ENCODE assay signal across 32 cellular contexts in genomic region chr20:12721636-12722035, GRCh38.
"Had no signal": no experiment of that assay in that cellular context is flagged by ENCODE, and none has a peak within 500 bp of the region (broad histone marks: within the 10 kb centered on the region; RNA-seq: fewer than 3 reads in every experiment).

No MANE protein-coding gene starts in this region.

- ATAC-seq: activated CD4-positive, alpha-beta T cell treated with anti-CD3 and anti-CD28 coated beads for 36 hours; activated CD8-positive, alpha-beta memory T cell treated with anti-CD3 and anti-CD28 coated beads, Interleukin-2, amount 10 ng/mL, durations not matched to agents 7 days and 5 days; activated CD8-positive, alpha-beta T cell treated with anti-CD3 and anti-CD28 coated beads, Interleukin-2, amount 10 ng/mL, durations not matched to agents 7 days and 5 days; activated naive CD4-positive, alpha-beta T cell treated with anti-CD3 and anti-CD28 coated beads, Interleukin-2, amount 50 U/mL, for 72 hours; effector memory CD8-positive, alpha-beta T cell; gastrocnemius medialis; heart left ventricle had no signal

- H3K4me3 Mint-ChIP-seq: activated CD4-positive, alpha-beta memory T cell treated with anti-CD3 and anti-CD28 coated beads for 36 hours; activated CD4-positive, alpha-beta T cell treated with anti-CD3 and anti-CD28 coated beads for 36 hours; activated CD4-positive, alpha-beta T cell treated with anti-CD3 and anti-CD28 coated beads, Interleukin-2, amount 10 ng/mL, durations not matched to agents 24 days and 14 days; activated CD8-positive, alpha-beta memory T cell treated with anti-CD3 and anti-CD28 coated beads, Interleukin-2, amount 10 ng/mL, durations not matched to agents 7 days and 5 days; activated CD8-positive, alpha-beta T cell treated with anti-CD3 and anti-CD28 coated beads, Interleukin-2, amount 10 ng/mL, durations not matched to agents 7 days and 5 days; activated naive CD4-positive, alpha-beta T cell treated with anti-CD3 and anti-CD28 coated beads, Interleukin-2, amount 10 ng/mL, durations not matched to agents 7 days and 5 days; activated naive CD8-positive, alpha-beta T cell treated with anti-CD3 and anti-CD28 coated beads, Interleukin-2, amount 10 ng/mL, durations not matched to agents 7 days and 5 days; activated T-helper 1 cell treated with anti-CD3 and anti-CD28 coated beads, Interleukin-12 subunit alpha, Interleukin-12 subunit beta, Interleukin-2, Interleukin-4 antibody, amounts not matched to agents 30 ng/mL and 10 ng/mL and 1 ng/mL, durations not matched to agents 14 hours and 24 hours and 36 hours; central memory CD8-positive, alpha-beta T cell; dendritic cell treated with granulocyte-macrophage colony-stimulating factor and Interleukin-4, amounts not matched to agents 40 ng/mL and 50 ng/mL, for 4 days; effector memory CD8-positive, alpha-beta T cell had no signal

- H3K9me3 ChIP-seq: ascending aorta, esophagus muscularis mucosa, gastrocnemius medialis, heart left ventricle had no signal

- DNase-seq: activated CD4-positive, alpha-beta memory T cell treated with anti-CD3 and anti-CD28 coated beads for 36 hours; activated CD4-positive, alpha-beta T cell treated with anti-CD3 and anti-CD28 coated beads for 36 hours; activated CD4-positive, alpha-beta T cell treated with anti-CD3 and anti-CD28 coated beads, Interleukin-2, amount 10 ng/mL, durations not matched to agents 24 days and 14 days; activated CD4-positive, CD25-positive, alpha-beta regulatory T cell; activated CD4-positive, CD25-positive, alpha-beta regulatory T cell treated with anti-CD3 and anti-CD28 coated beads, Interleukin-2, amount 50 U/mL, for 72 hours; activated CD8-positive, alpha-beta memory T cell treated with anti-CD3 and anti-CD28 coated beads, Interleukin-2, amount 10 ng/mL, durations not matched to agents 7 days and 5 days; activated CD8-positive, alpha-beta memory T cell treated with anti-CD3 and anti-CD28 coated beads, Interleukin-2, amount 50 U/mL, for 4 hours; activated CD8-positive, alpha-beta T cell treated with anti-CD3 and anti-CD28 coated beads, Interleukin-2, amount 10 ng/mL, durations not matched to agents 7 days and 5 days; activated gamma-delta T cell; activated naive CD4-positive, alpha-beta T cell; activated naive CD4-positive, alpha-beta T cell treated with anti-CD3 and anti-CD28 coated beads, Interleukin-2, amount 10 ng/mL, durations not matched to agents 7 days and 5 days; activated naive CD8-positive, alpha-beta T cell treated with anti-CD3 and anti-CD28 coated beads, Interleukin-2, amount 10 ng/mL, durations not matched to agents 7 days and 5 days; activated T-cell treated with anti-CD3 and anti-CD28 coated beads, Interleukin-2, amount 50 U/mL, for 1 hour; activated T-cell treated with anti-CD3 and anti-CD28 coated beads, Interleukin-2, amount 50 U/mL, for 48 hours; brain microvascular endothelial cell; dorsolateral prefrontal cortex; effector CD4-positive, alpha-beta T cell; effector memory CD8-positive, alpha-beta T cell; erythroblast; gastrocnemius medialis; glutamatergic neuron; heart left ventricle; T-helper 2 cell had no signal

- H3K4me1 Mint-ChIP-seq: activated CD4-positive, alpha-beta T cell treated with anti-CD3 and anti-CD28 coated beads for 36 hours; activated CD4-positive, alpha-beta T cell treated with anti-CD3 and anti-CD28 coated beads, Interleukin-2, amount 10 ng/mL, durations not matched to agents 24 days and 14 days; activated CD8-positive, alpha-beta memory T cell treated with anti-CD3 and anti-CD28 coated beads, Interleukin-2, amount 10 ng/mL, durations not matched to agents 7 days and 5 days; activated naive CD4-positive, alpha-beta T cell treated with anti-CD3 and anti-CD28 coated beads, Interleukin-2, amount 10 ng/mL, durations not matched to agents 7 days and 5 days; activated naive CD8-positive, alpha-beta T cell treated with anti-CD3 and anti-CD28 coated beads, Interleukin-2, amount 10 ng/mL, durations not matched to agents 7 days and 5 days; central memory CD8-positive, alpha-beta T cell had no signal

- H3K4me3 ChIP-seq: ascending aorta, coronary artery, dorsolateral prefrontal cortex, esophagus muscularis mucosa, gastrocnemius medialis, heart left ventricle had no signal

- H3K9me3 Mint-ChIP-seq: activated CD4-positive, alpha-beta T cell treated with anti-CD3 and anti-CD28 coated beads, Interleukin-2, amount 10 ng/mL, durations not matched to agents 24 days and 14 days; activated naive CD8-positive, alpha-beta T cell treated with anti-CD3 and anti-CD28 coated beads, Interleukin-2, amount 10 ng/mL, durations not matched to agents 7 days and 5 days; activated T-helper 1 cell treated with anti-CD3 and anti-CD28 coated beads, Interleukin-12 subunit alpha, Interleukin-12 subunit beta, Interleukin-2, Interleukin-4 antibody, amounts not matched to agents 30 ng/mL and 10 ng/mL and 1 ng/mL, durations not matched to agents 14 hours and 24 hours and 36 hours; activated T-helper 2 cell treated with anti-CD3 and anti-CD28 coated beads, Interferon-gamma antibody, Interleukin-2, Interleukin-4, amounts not matched to agents 10 μg/mL and 5 μg/mL and 100 μg/mL, durations not matched to agents 14 hours and 24 hours and 36 hours; dendritic cell treated with granulocyte-macrophage colony-stimulating factor and Interleukin-4, amounts not matched to agents 40 ng/mL and 50 ng/mL, for 4 days had no signal

- H3K27me3 ChIP-seq: ascending aorta, brain microvascular endothelial cell, esophagus muscularis mucosa, foreskin keratinocyte, gastrocnemius medialis, heart left ventricle had no signal

- H3K4me1 ChIP-seq: ascending aorta, esophagus muscularis mucosa, foreskin keratinocyte, gastrocnemius medialis, heart left ventricle had no signal

- H3K36me3 Mint-ChIP-seq: activated CD4-positive, alpha-beta memory T cell treated with anti-CD3 and anti-CD28 coated beads for 36 hours; activated CD8-positive, alpha-beta memory T cell treated with anti-CD3 and anti-CD28 coated beads, Interleukin-2, amount 10 ng/mL, durations not matched to agents 7 days and 5 days; activated naive CD4-positive, alpha-beta T cell treated with anti-CD3 and anti-CD28 coated beads, Interleukin-2, amount 10 ng/mL, durations not matched to agents 7 days and 5 days; activated naive CD4-positive, alpha-beta T cell treated with anti-CD3 and anti-CD28 coated beads, Interleukin-2, amount 50 U/mL, for 72 hours; activated naive CD8-positive, alpha-beta T cell treated with anti-CD3 and anti-CD28 coated beads, Interleukin-2, amount 10 ng/mL, durations not matched to agents 7 days and 5 days had no signal

- H3K27ac ChIP-seq: ascending aorta, brain microvascular endothelial cell, coronary artery, dorsolateral prefrontal cortex, esophagus muscularis mucosa, foreskin keratinocyte, gastrocnemius medialis, heart left ventricle had no signal

- H3K27me3 Mint-ChIP-seq: activated CD4-positive, alpha-beta memory T cell treated with anti-CD3 and anti-CD28 coated beads for 36 hours; activated CD4-positive, alpha-beta T cell treated with anti-CD3 and anti-CD28 coated beads for 36 hours; activated CD4-positive, alpha-beta T cell treated with anti-CD3 and anti-CD28 coated beads, Interleukin-2, amount 10 ng/mL, durations not matched to agents 24 days and 14 days; activated CD8-positive, alpha-beta memory T cell treated with anti-CD3 and anti-CD28 coated beads, Interleukin-2, amount 10 ng/mL, durations not matched to agents 7 days and 5 days; activated naive CD4-positive, alpha-beta T cell treated with anti-CD3 and anti-CD28 coated beads, Interleukin-2, amount 10 ng/mL, durations not matched to agents 7 days and 5 days; activated naive CD8-positive, alpha-beta T cell treated with anti-CD3 and anti-CD28 coated beads, Interleukin-2, amount 10 ng/mL, durations not matched to agents 7 days and 5 days; central memory CD8-positive, alpha-beta T cell; dendritic cell treated with granulocyte-macrophage colony-stimulating factor and Interleukin-4, amounts not matched to agents 40 ng/mL and 50 ng/mL, for 4 days; effector memory CD8-positive, alpha-beta T cell had no signal

- H3K36me3 ChIP-seq: ascending aorta, brain microvascular endothelial cell, esophagus muscularis mucosa, gastrocnemius medialis, heart left ventricle had no signal

- H3K27ac Mint-ChIP-seq: activated CD4-positive, alpha-beta memory T cell treated with anti-CD3 and anti-CD28 coated beads for 36 hours; activated CD4-positive, alpha-beta T cell treated with anti-CD3 and anti-CD28 coated beads for 36 hours; activated CD4-positive, alpha-beta T cell treated with anti-CD3 and anti-CD28 coated beads, Interleukin-2, amount 10 ng/mL, durations not matched to agents 24 days and 14 days; activated CD8-positive, alpha-beta memory T cell treated with anti-CD3 and anti-CD28 coated beads, Interleukin-2, amount 10 ng/mL, durations not matched to agents 7 days and 5 days; activated CD8-positive, alpha-beta T cell treated with anti-CD3 and anti-CD28 coated beads, Interleukin-2, amount 10 ng/mL, durations not matched to agents 7 days and 5 days; activated naive CD4-positive, alpha-beta T cell treated with anti-CD3 and anti-CD28 coated beads, Interleukin-2, amount 10 ng/mL, durations not matched to agents 7 days and 5 days; activated naive CD4-positive, alpha-beta T cell treated with anti-CD3 and anti-CD28 coated beads, Interleukin-2, amount 50 U/mL, for 72 hours; activated naive CD8-positive, alpha-beta T cell treated with anti-CD3 and anti-CD28 coated beads, Interleukin-2, amount 10 ng/mL, durations not matched to agents 7 days and 5 days; activated T-helper 1 cell treated with anti-CD3 and anti-CD28 coated beads, Interleukin-12 subunit alpha, Interleukin-12 subunit beta, Interleukin-2, Interleukin-4 antibody, amounts not matched to agents 30 ng/mL and 10 ng/mL and 1 ng/mL, durations not matched to agents 14 hours and 24 hours and 36 hours; activated T-helper 2 cell treated with anti-CD3 and anti-CD28 coated beads, Interferon-gamma antibody, Interleukin-2, Interleukin-4, amounts not matched to agents 10 μg/mL and 5 μg/mL and 100 μg/mL, durations not matched to agents 14 hours and 24 hours and 36 hours; dendritic cell treated with granulocyte-macrophage colony-stimulating factor and Interleukin-4, amounts not matched to agents 40 ng/mL and 50 ng/mL, for 4 days; effector memory CD8-positive, alpha-beta T cell had no signal
